ENCODE assay signal across 16 cellular contexts in genomic region chr12:105085537-105085936, GRCh38. TPM values are rescaled to one million over a fixed set of nuclear protein-coding genes. Genes with fewer than 3 reads are reported as not detected.
DNase-seq lines count a peak whose midpoint lies in the region; ATAC-seq and TF ChIP-seq lines count a peak whose summit lies in the region.
"Had no signal": no experiment of that assay in that cellular context is flagged by ENCODE, and none has a peak within 500 bp of the region (broad histone marks: within the 10 kb centered on the region; RNA-seq: fewer than 3 reads in every experiment).

No MANE protein-coding gene starts in this region.

- no peaks in the 10 kb centered on the region for H3K9me3 Mint-ChIP-seq in CD8-positive, alpha-beta T cell
- peaks cover 5% of the 10 kb centered on the region for H3K9me3 Mint-ChIP-seq in activated T-helper 1 cell treated with anti-CD3 and anti-CD28 coated beads, Interleukin-12 subunit alpha, Interleukin-12 subunit beta, Interleukin-2, Interleukin-4 antibody, amounts not matched to agents 30 ng/mL and 10 ng/mL and 1 ng/mL, durations not matched to agents 14 hours and 24 hours and 36 hours
- H3K9me3 Mint-ChIP-seq in mesothelial cell of epicardium = peaks cover 7% of the 10 kb centered on the region

- H3K4me3 Mint-ChIP-seq in CD8-positive, alpha-beta T cell = peak overlapping the region; percentile 32
- peak overlapping the region; percentile 68 for H3K4me3 Mint-ChIP-seq in activated T-helper 1 cell treated with anti-CD3 and anti-CD28 coated beads, Interleukin-12 subunit alpha, Interleukin-12 subunit beta, Interleukin-2, Interleukin-4 antibody, amounts not matched to agents 30 ng/mL and 10 ng/mL and 1 ng/mL, durations not matched to agents 14 hours and 24 hours and 36 hours
- H3K4me3 Mint-ChIP-seq in mesothelial cell of epicardium = peak overlapping the region; percentile 18

- no peaks in the 10 kb centered on the region for H3K27me3 ChIP-seq in A673 (replicated peaks; ENCODE audit: insufficient read depth, low read depth, low read length, poor library complexity)
- peaks cover 25% of the 10 kb centered on the region for H3K27me3 ChIP-seq in CD8-positive, alpha-beta T cell (ENCODE audit: insufficient read depth, low read length)
- H3K27me3 ChIP-seq: adrenal gland had no signal

- H3K4me3 ChIP-seq in A673 (ENCODE audit: low read depth, low read length, poor library complexity, severe bottlenecking) = no peak overlapping the region
- no peak overlapping the region for H3K4me3 ChIP-seq in CD8-positive, alpha-beta T cell (ENCODE audit: low read depth, low read length)
- H3K4me3 ChIP-seq: adrenal gland, lower lobe of right lung, transverse colon had no signal

- no peak overlapping the region for H3K27ac Mint-ChIP-seq in CD8-positive, alpha-beta T cell
- no peak overlapping the region for H3K27ac Mint-ChIP-seq in activated T-helper 1 cell treated with anti-CD3 and anti-CD28 coated beads, Interleukin-12 subunit alpha, Interleukin-12 subunit beta, Interleukin-2, Interleukin-4 antibody, amounts not matched to agents 30 ng/mL and 10 ng/mL and 1 ng/mL, durations not matched to agents 14 hours and 24 hours and 36 hours
- H3K27ac Mint-ChIP-seq in mesothelial cell of epicardium = no peak overlapping the region

- no peaks in the 10 kb centered on the region for H3K36me3 ChIP-seq in A673 (ENCODE audit: insufficient read depth, low read length, poor library complexity, severe bottlenecking)
- H3K36me3 ChIP-seq in CD8-positive, alpha-beta T cell (ENCODE audit: insufficient read depth, low read length) = no peaks in the 10 kb centered on the region
- H3K36me3 ChIP-seq: adrenal gland, lower lobe of right lung, transverse colon had no signal

- H3K9me3 ChIP-seq in A673 (ENCODE audit: low read depth, low read length, poor library complexity, severe bottlenecking) = peaks cover 6% of the 10 kb centered on the region
- no peaks in the 10 kb centered on the region for H3K9me3 ChIP-seq in CD8-positive, alpha-beta T cell (ENCODE audit: low read length)
- H3K9me3 ChIP-seq: adrenal gland, lower lobe of right lung, transverse colon had no signal

- no TSS peak for BruUV-seq in A673 (replicated peaks; lab: Mats Ljungman, UMichigan)

- H3K4me1 Mint-ChIP-seq in CD8-positive, alpha-beta T cell (ENCODE audit: low read depth) = peaks cover 9% of the 10 kb centered on the region
- peaks cover 8% of the 10 kb centered on the region for H3K4me1 Mint-ChIP-seq in activated T-helper 1 cell treated with anti-CD3 and anti-CD28 coated beads, Interleukin-12 subunit alpha, Interleukin-12 subunit beta, Interleukin-2, Interleukin-4 antibody, amounts not matched to agents 30 ng/mL and 10 ng/mL and 1 ng/mL, durations not matched to agents 14 hours and 24 hours and 36 hours (ENCODE audit: low read depth)
- H3K4me1 Mint-ChIP-seq in mesothelial cell of epicardium = peaks cover 7% of the 10 kb centered on the region

- DNase-seq in A673 (ENCODE audit: low spot score) (peak; percentile 79), mesothelial cell of epicardium (ENCODE audit: low spot score in 2 of 2, unreplicated experiment in 2 of 2) (no peak)
- no peak for DNase-seq in CD8-positive, alpha-beta T cell
- no peak for DNase-seq in activated T-helper 1 cell treated with anti-CD3 and anti-CD28 coated beads, Interleukin-12 subunit alpha, Interleukin-12 subunit beta, Interleukin-2, Interleukin-4 antibody, amounts not matched to agents 30 ng/mL and 10 ng/mL and 1 ng/mL, durations not matched to agents 14 hours and 24 hours and 36 hours (ENCODE audit: low spot score)
- DNase-seq: activated CD4-positive, CD25-positive, alpha-beta regulatory T cell; adrenal gland; caudate nucleus; effector CD8-positive, alpha-beta T cell; head of caudate nucleus; Kasumi-1; lower lobe of right lung; NCI-H1417; transverse colon had no signal

- peaks cover 27% of the 10 kb centered on the region for H3K27me3 Mint-ChIP-seq in CD8-positive, alpha-beta T cell (ENCODE audit: low read depth)
- H3K27me3 Mint-ChIP-seq in activated T-helper 1 cell treated with anti-CD3 and anti-CD28 coated beads, Interleukin-12 subunit alpha, Interleukin-12 subunit beta, Interleukin-2, Interleukin-4 antibody, amounts not matched to agents 30 ng/mL and 10 ng/mL and 1 ng/mL, durations not matched to agents 14 hours and 24 hours and 36 hours (ENCODE audit: insufficient read depth) = peaks cover 23% of the 10 kb centered on the region
- peaks cover 26% of the 10 kb centered on the region for H3K27me3 Mint-ChIP-seq in mesothelial cell of epicardium (ENCODE audit: low read depth)

- TF ChIP-seq CTCF in A673 (conservative IDR thresholded peaks at IDR 0.05; ENCODE audit: low read depth, low read length) = peak; percentile 50; the same call in 1 of the 2 replicates
- TF ChIP-seq CTCF in CD8-positive, alpha-beta T cell (IDR thresholded peaks at IDR 0.05) = no peak
- TF ChIP-seq CTCF in mesothelial cell of epicardium (IDR thresholded peaks at IDR 0.05; ENCODE audit: unreplicated experiment) = no peak

- peaks cover 6% of the 10 kb centered on the region for H3K4me1 ChIP-seq in A673 (ENCODE audit: insufficient read depth, low read length, poor library complexity, severe bottlenecking)
- H3K4me1 ChIP-seq in CD8-positive, alpha-beta T cell (ENCODE audit: insufficient read depth, low read length) = peaks cover 8% of the 10 kb centered on the region

- CTCF ChIA-PET in A673 (lab: Charles Lee) = interaction anchor here (0.6 kb wide), 1 partner anchor 29 kb away, joined by 3 read pairs; no protein-coding TSS in a partner anchor
- CTCF ChIA-PET in CD8-positive, alpha-beta T cell (lab: Charles Lee) = no interaction called here

- H3K27ac ChIP-seq in A673 (ENCODE audit: low read depth, low read length, poor library complexity, severe bottlenecking) = no peak overlapping the region
- H3K27ac ChIP-seq in CD8-positive, alpha-beta T cell (ENCODE audit: low read depth, low read length) = no peak overlapping the region
- H3K27ac ChIP-seq: adrenal gland had no signal

- POLR2A ChIA-PET in A673 (lab: Charles Lee; ENCODE audit: low non-redundant PET) = interaction anchor here (0.7 to 0.9 kb wide), 2 partner anchors 129 to 782 kb away, joined by 3 to 5 read pairs; partner anchors contain the start of gene EID3
- POLR2A ChIA-PET in CD8-positive, alpha-beta T cell (lab: Charles Lee) = interaction anchor here (0.8 kb wide), 1 partner anchor 13 kb away, joined by 3 read pairs; no protein-coding TSS in a partner anchor

- ATAC-seq in CD8-positive, alpha-beta T cell = no peak
- no peak for ATAC-seq in HG03159 (IDR thresholded peaks at IDR 0.05; ENCODE audit: unreplicated experiment)
- no peak for ATAC-seq in HG03354 (IDR thresholded peaks at IDR 0.05; ENCODE audit: poor library complexity, severe bottlenecking, unreplicated experiment)
- no peak for ATAC-seq in GM18868 (IDR thresholded peaks at IDR 0.05; ENCODE audit: unreplicated experiment)
- ATAC-seq: lower lobe of right lung had no signal

- H3K36me3 Mint-ChIP-seq in CD8-positive, alpha-beta T cell = no peaks in the 10 kb centered on the region
- peaks cover 1% of the 10 kb centered on the region for H3K36me3 Mint-ChIP-seq in activated T-helper 1 cell treated with anti-CD3 and anti-CD28 coated beads, Interleukin-12 subunit alpha, Interleukin-12 subunit beta, Interleukin-2, Interleukin-4 antibody, amounts not matched to agents 30 ng/mL and 10 ng/mL and 1 ng/mL, durations not matched to agents 14 hours and 24 hours and 36 hours (ENCODE audit: low read depth)
- H3K36me3 Mint-ChIP-seq in mesothelial cell of epicardium = peaks cover 5% of the 10 kb centered on the region

- intact Hi-C loops in A673 (cut with micrococcal nuclease; ENCODE audit: unreplicated experiment) = no loop called here
- intact Hi-C loops in CD8-positive, alpha-beta T cell (cut with DNase I, micrococcal nuclease) = no loop called here
- intact Hi-C loops in activated T-helper 1 cell treated with anti-CD3 and anti-CD28 coated beads, Interleukin-12 subunit alpha, Interleukin-12 subunit beta, Interleukin-2, Interleukin-4 antibody, amounts not matched to agents 30 ng/mL and 10 ng/mL and 1 ng/mL, durations not matched to agents 14 hours and 24 hours and 36 hours (cut with micrococcal nuclease) = no loop called here

RNA-seq across cellular contexts. Expression of gene ALDH1L2, which starts 1.3 kb away (rescaled TPM):
- total RNA-seq in A673 (2021) = 3.4 and 4.9 TPM in 2 replicates
- not detected for total RNA-seq in CD8-positive, alpha-beta T cell
- 1.1 and 1.5 TPM in 2 replicates for total RNA-seq in activated T-helper 1 cell treated with anti-CD3 and anti-CD28 coated beads, Interleukin-12 subunit alpha, Interleukin-12 subunit beta, Interleukin-2, Interleukin-4 antibody, amounts not matched to agents 30 ng/mL and 10 ng/mL and 1 ng/mL, durations not matched to agents 14 hours and 24 hours and 36 hours
- total RNA-seq in mesothelial cell of epicardium = 2.4 to 3.2 TPM (median 2.4 TPM) in 3 replicates

RNA-seq across cellular contexts. Expression of gene WASHC4, which starts 22.0 kb away (rescaled TPM):
- total RNA-seq in A673 (2021) (37.0 and 39.1 TPM in 2 replicates), mesothelial cell of epicardium (46.2 to 50.9 TPM (median 46.4 TPM) in 3 replicates)
- total RNA-seq in CD8-positive, alpha-beta T cell = 10 to 100 TPM; 26.1 to 26.9 TPM
- total RNA-seq in activated T-helper 1 cell treated with anti-CD3 and anti-CD28 coated beads, Interleukin-12 subunit alpha, Interleukin-12 subunit beta, Interleukin-2, Interleukin-4 antibody, amounts not matched to agents 30 ng/mL and 10 ng/mL and 1 ng/mL, durations not matched to agents 14 hours and 24 hours and 36 hours = 34.5 and 36.3 TPM in 2 replicates

Comparison
In these comparisons a context has a peak if more than half of its experiments do, and no peak if none do; other contexts are left out.
1. H3K4me3 Mint-ChIP-seq: peak in every context shown above with its lines; median percentile 68 in activated T-helper 1 cell treated with anti-CD3 and anti-CD28 coated beads, Interleukin-12 subunit alpha, Interleukin-12 subunit beta, Interleukin-2, Interleukin-4 antibody, amounts not matched to agents 30 ng/mL and 10 ng/mL and 1 ng/mL, durations not matched to agents 14 hours and 24 hours and 36 hours; 32 in CD8-positive, alpha-beta T cell; 18 in mesothelial cell of epicardium.